8 cellular contexts compared by ENCODE assay signal in genomic region chr11:73072935-73073481, GRCh38.
DNase-seq lines count a peak whose midpoint lies in the region; ATAC-seq and TF ChIP-seq lines count a peak whose summit lies in the region.

No MANE protein-coding gene starts in this region.

- no peak overlapping the region for H3K27ac ChIP-seq in CD8-positive, alpha-beta T cell (ENCODE audit: low read depth, low read length)
- H3K27ac ChIP-seq in lower lobe of right lung (peak overlapping the region; percentile 50), caudate nucleus (ENCODE audit: low read depth, low read length) (no peak overlapping the region)

- no peak for DNase-seq in CD8-positive, alpha-beta T cell
- DNase-seq in GM19238 (ENCODE audit: insufficient read length, low spot score) (peak; percentile 3), HuH-7 (ENCODE audit: low spot score) (peak; percentile 7), amniotic epithelial cell (ENCODE audit: low read depth) (peak; percentile 44), lower lobe of right lung (no peak), caudate nucleus (lab: John Stamatoyannopoulos, UW) (no peak)
- DNase-seq in activated CD8-positive, alpha-beta memory T cell treated with anti-CD3 and anti-CD28 coated beads, Interleukin-2, amount 50 U/mL, for 4 hours = no peak

- H3K4me3 Mint-ChIP-seq in CD8-positive, alpha-beta T cell = peak overlapping the region; percentile 35

- peaks cover 14% of the 10 kb centered on the region for H3K4me1 ChIP-seq in CD8-positive, alpha-beta T cell (ENCODE audit: insufficient read depth, low read length)
- peaks cover 41% of the 10 kb centered on the region for H3K4me1 ChIP-seq in lower lobe of right lung

- no peak for ATAC-seq in CD8-positive, alpha-beta T cell
- ATAC-seq in lower lobe of right lung (peak; percentile 88 to 91), HG03039 (IDR thresholded peaks at IDR 0.05; ENCODE audit: unreplicated experiment) (no peak)

- no peaks in the 10 kb centered on the region for H3K27me3 Mint-ChIP-seq in CD8-positive, alpha-beta T cell (ENCODE audit: low read depth)

- intact Hi-C loops in CD8-positive, alpha-beta T cell (cut with DNase I, micrococcal nuclease) = no loop called here
- intact Hi-C loops in lower lobe of right lung (cut with DNase I) = no loop called here

- peaks cover 44% of the 10 kb centered on the region for H3K4me1 Mint-ChIP-seq in CD8-positive, alpha-beta T cell (ENCODE audit: low read depth)

- peak overlapping the region; percentile 42 for H3K27ac Mint-ChIP-seq in CD8-positive, alpha-beta T cell

- peaks cover 19% of the 10 kb centered on the region for H3K36me3 Mint-ChIP-seq in CD8-positive, alpha-beta T cell

- no peak overlapping the region for H3K4me3 ChIP-seq in CD8-positive, alpha-beta T cell (ENCODE audit: low read depth, low read length)
- peak overlapping the region; percentile 16 for H3K4me3 ChIP-seq in lower lobe of right lung

- CTCF ChIA-PET in CD8-positive, alpha-beta T cell (lab: Charles Lee) = no interaction called here

- H3K9me3 ChIP-seq in CD8-positive, alpha-beta T cell (ENCODE audit: low read length) = peaks cover 6% of the 10 kb centered on the region
- H3K9me3 ChIP-seq in lower lobe of right lung = no peaks in the 10 kb centered on the region

- H3K36me3 ChIP-seq in CD8-positive, alpha-beta T cell (ENCODE audit: insufficient read depth, low read length) = no peaks in the 10 kb centered on the region
- H3K36me3 ChIP-seq in lower lobe of right lung = no peaks in the 10 kb centered on the region

- H3K27me3 ChIP-seq in CD8-positive, alpha-beta T cell (ENCODE audit: insufficient read depth, low read length) = no peaks in the 10 kb centered on the region
- no peaks in the 10 kb centered on the region for H3K27me3 ChIP-seq in lower lobe of right lung (ENCODE audit: low read depth)

- POLR2A ChIA-PET in CD8-positive, alpha-beta T cell (lab: Charles Lee) = no interaction called here

- TF ChIP-seq CTCF in CD8-positive, alpha-beta T cell (IDR thresholded peaks at IDR 0.05) = no peak
- no peak for TF ChIP-seq CTCF in lower lobe of right lung (IDR thresholded peaks at IDR 0.05)

- H3K9me3 Mint-ChIP-seq in CD8-positive, alpha-beta T cell = no peaks in the 10 kb centered on the region

Comparison
In these comparisons a context has a peak if more than half of its experiments do, and no peak if none do; other contexts are left out.
1. ATAC-seq: peak in lower lobe of right lung (2 of 2); none in CD8-positive, alpha-beta T cell (single experiment) and HG03039 (single experiment).
2. DNase-seq: peak in GM19238 (single experiment), HuH-7 (single experiment) and amniotic epithelial cell (single experiment); none in CD8-positive, alpha-beta T cell (0 of 7), lower lobe of right lung (single experiment), caudate nucleus (0 of 61) and activated CD8-positive, alpha-beta memory T cell treated with anti-CD3 and anti-CD28 coated beads, Interleukin-2, amount 50 U/mL, for 4 hours (single experiment).